In genomic region chr15:80153900-80154299, GRCh38 we compare ENCODE assay signal across 8 cellular contexts. TPM values are rescaled to one million over a fixed set of nuclear protein-coding genes. Genes with fewer than 3 reads are reported as not detected.
DNase-seq lines count a peak whose midpoint lies in the region; ATAC-seq and TF ChIP-seq lines count a peak whose summit lies in the region.
"Had no signal": no experiment of that assay in that cellular context is flagged by ENCODE, and none has a peak within 500 bp of the region (broad histone marks: within the 10 kb centered on the region; RNA-seq: fewer than 3 reads in every experiment).

No MANE protein-coding gene starts in this region.

- H3K27ac Mint-ChIP-seq in GM23338: no peak overlapping the region
- peak overlapping the region; percentile 94 for H3K27ac Mint-ChIP-seq in stimulated activated effector memory CD8-positive, alpha-beta T cell treated with anti-CD3 and anti-CD28 coated beads, Interleukin-12 subunit alpha, Interleukin-12 subunit beta, amount 100 ng/mL, for 72 hours

- DNase-seq in GM23338 (ENCODE audit: low spot score) (no peak), SJCRH30 (no peak), fibroblast of gingiva (ENCODE audit: low read depth) (peak; percentile 45), NCI-H1436 (lab: John Stamatoyannopoulos, UW) (no peak)
- DNase-seq in stimulated activated effector memory CD8-positive, alpha-beta T cell treated with anti-CD3 and anti-CD28 coated beads, Interleukin-12 subunit alpha, Interleukin-12 subunit beta, amount 100 ng/mL, for 72 hours (ENCODE audit: low spot score in 2 of 2): no peak
- DNase-seq in stimulated activated CD4-positive, alpha-beta T cell treated with anti-CD3 and anti-CD28 coated beads, Interleukin-4, amount 100 ng/mL, for 1 hour: no peak
- DNase-seq: NCI-H1092 treated with DMSO at 0.1 percent for 48 hours had no signal

- H3K4me1 Mint-ChIP-seq in GM23338: peaks cover 35% of the 10 kb centered on the region
- peaks cover 25% of the 10 kb centered on the region for H3K4me1 Mint-ChIP-seq in stimulated activated effector memory CD8-positive, alpha-beta T cell treated with anti-CD3 and anti-CD28 coated beads, Interleukin-12 subunit alpha, Interleukin-12 subunit beta, amount 100 ng/mL, for 72 hours

- peak overlapping the region; percentile 86; the same call in 1 of the 2 replicates for H2AFZ ChIP-seq in GM23338

- peak overlapping the region; percentile 96 for H3K4me3 Mint-ChIP-seq in GM23338
- H3K4me3 Mint-ChIP-seq in stimulated activated effector memory CD8-positive, alpha-beta T cell treated with anti-CD3 and anti-CD28 coated beads, Interleukin-12 subunit alpha, Interleukin-12 subunit beta, amount 100 ng/mL, for 72 hours: peak overlapping the region; percentile 87

- no peaks in the 10 kb centered on the region; the same call in 2 of the 3 replicates for H3K36me3 Mint-ChIP-seq in GM23338 (ENCODE audit: low read depth)
- H3K36me3 Mint-ChIP-seq in stimulated activated effector memory CD8-positive, alpha-beta T cell treated with anti-CD3 and anti-CD28 coated beads, Interleukin-12 subunit alpha, Interleukin-12 subunit beta, amount 100 ng/mL, for 72 hours: peaks cover 15% of the 10 kb centered on the region

- H3F3A ChIP-seq in GM23338 (replicated peaks; ENCODE audit: low read depth): peaks cover 5% of the 10 kb centered on the region; the same call in 1 of the 2 replicates

- no peak for TF ChIP-seq CTCF in GM23338 (conservative IDR thresholded peaks at IDR 0.05; ENCODE audit: low read depth in 2 of 2)

- peak overlapping the region; percentile 95 for H3K4me2 ChIP-seq in GM23338

- 0 out of 2 replicates have a peak, but pooled peaks cover 7% of the 10 kb centered on the region for H3K27me3 ChIP-seq in GM23338 (ENCODE audit: insufficient read depth)
- H3K27me3 ChIP-seq in SJCRH30: no peaks in the 10 kb centered on the region

- H3K9me2 ChIP-seq in GM23338 (ENCODE audit: insufficient read depth): no peaks in the 10 kb centered on the region

- H4K20me1 ChIP-seq in GM23338 (replicated peaks; ENCODE audit: insufficient read depth): no peaks in the 10 kb centered on the region; the same call in 1 of the 2 replicates

- H3K4me3 ChIP-seq in GM23338 (peak overlapping the region; percentile 90), SJCRH30 (peak overlapping the region; percentile 78)

- H3K27ac ChIP-seq in GM23338 (ENCODE audit: low read depth) (0 out of 2 replicates have a peak overlapping the region, but pooled peaks have one; percentile 3), SJCRH30 (no peak overlapping the region)

- peaks cover 19% of the 10 kb centered on the region for H3K27me3 Mint-ChIP-seq in GM23338 (ENCODE audit: insufficient read depth, low read depth, poor library complexity)

- no peaks in the 10 kb centered on the region; the same call in 2 of the 3 replicates for H3K9me3 Mint-ChIP-seq in GM23338
- H3K9me3 Mint-ChIP-seq in stimulated activated effector memory CD8-positive, alpha-beta T cell treated with anti-CD3 and anti-CD28 coated beads, Interleukin-12 subunit alpha, Interleukin-12 subunit beta, amount 100 ng/mL, for 72 hours: no peaks in the 10 kb centered on the region

- ATAC-seq in GM23338 (no peak), HG03175 (IDR thresholded peaks at IDR 0.05; ENCODE audit: unreplicated experiment) (no peak)
- no peak for ATAC-seq in stimulated activated effector memory CD8-positive, alpha-beta T cell treated with anti-CD3 and anti-CD28 coated beads, Interleukin-12 subunit alpha, Interleukin-12 subunit beta, amount 100 ng/mL, for 72 hours

- H3K36me3 ChIP-seq in GM23338 (ENCODE audit: insufficient read depth) (no peaks in the 10 kb centered on the region; the same call in 1 of the 2 replicates), SJCRH30 (no peaks in the 10 kb centered on the region)

- H3K9me3 ChIP-seq in SJCRH30 (replicated peaks): no peaks in the 10 kb centered on the region

- no peaks in the 10 kb centered on the region; the same call in 1 of the 2 replicates for H3K79me2 ChIP-seq in GM23338 (replicated peaks; ENCODE audit: insufficient read depth)

- H3K4me1 ChIP-seq in GM23338 (ENCODE audit: insufficient read depth) (peaks cover 23% of the 10 kb centered on the region), SJCRH30 (0 out of 2 replicates have a peak, but pooled peaks cover 4% of the 10 kb centered on the region)

TF ChIP-seq in GM23338, 12 proteins besides CTCF, POLR2A, EP300 and RAD21 (continues in another document):
- TF ChIP-seq CREB1 (CRISPR knock-in tag; IDR thresholded peaks at IDR 0.05; ENCODE audit: low read depth): no peak
- TF ChIP-seq EZH2 (IDR thresholded peaks at IDR 0.05; ENCODE audit: low read depth, unreplicated experiment): no peak
- TF ChIP-seq, protein P1, sequence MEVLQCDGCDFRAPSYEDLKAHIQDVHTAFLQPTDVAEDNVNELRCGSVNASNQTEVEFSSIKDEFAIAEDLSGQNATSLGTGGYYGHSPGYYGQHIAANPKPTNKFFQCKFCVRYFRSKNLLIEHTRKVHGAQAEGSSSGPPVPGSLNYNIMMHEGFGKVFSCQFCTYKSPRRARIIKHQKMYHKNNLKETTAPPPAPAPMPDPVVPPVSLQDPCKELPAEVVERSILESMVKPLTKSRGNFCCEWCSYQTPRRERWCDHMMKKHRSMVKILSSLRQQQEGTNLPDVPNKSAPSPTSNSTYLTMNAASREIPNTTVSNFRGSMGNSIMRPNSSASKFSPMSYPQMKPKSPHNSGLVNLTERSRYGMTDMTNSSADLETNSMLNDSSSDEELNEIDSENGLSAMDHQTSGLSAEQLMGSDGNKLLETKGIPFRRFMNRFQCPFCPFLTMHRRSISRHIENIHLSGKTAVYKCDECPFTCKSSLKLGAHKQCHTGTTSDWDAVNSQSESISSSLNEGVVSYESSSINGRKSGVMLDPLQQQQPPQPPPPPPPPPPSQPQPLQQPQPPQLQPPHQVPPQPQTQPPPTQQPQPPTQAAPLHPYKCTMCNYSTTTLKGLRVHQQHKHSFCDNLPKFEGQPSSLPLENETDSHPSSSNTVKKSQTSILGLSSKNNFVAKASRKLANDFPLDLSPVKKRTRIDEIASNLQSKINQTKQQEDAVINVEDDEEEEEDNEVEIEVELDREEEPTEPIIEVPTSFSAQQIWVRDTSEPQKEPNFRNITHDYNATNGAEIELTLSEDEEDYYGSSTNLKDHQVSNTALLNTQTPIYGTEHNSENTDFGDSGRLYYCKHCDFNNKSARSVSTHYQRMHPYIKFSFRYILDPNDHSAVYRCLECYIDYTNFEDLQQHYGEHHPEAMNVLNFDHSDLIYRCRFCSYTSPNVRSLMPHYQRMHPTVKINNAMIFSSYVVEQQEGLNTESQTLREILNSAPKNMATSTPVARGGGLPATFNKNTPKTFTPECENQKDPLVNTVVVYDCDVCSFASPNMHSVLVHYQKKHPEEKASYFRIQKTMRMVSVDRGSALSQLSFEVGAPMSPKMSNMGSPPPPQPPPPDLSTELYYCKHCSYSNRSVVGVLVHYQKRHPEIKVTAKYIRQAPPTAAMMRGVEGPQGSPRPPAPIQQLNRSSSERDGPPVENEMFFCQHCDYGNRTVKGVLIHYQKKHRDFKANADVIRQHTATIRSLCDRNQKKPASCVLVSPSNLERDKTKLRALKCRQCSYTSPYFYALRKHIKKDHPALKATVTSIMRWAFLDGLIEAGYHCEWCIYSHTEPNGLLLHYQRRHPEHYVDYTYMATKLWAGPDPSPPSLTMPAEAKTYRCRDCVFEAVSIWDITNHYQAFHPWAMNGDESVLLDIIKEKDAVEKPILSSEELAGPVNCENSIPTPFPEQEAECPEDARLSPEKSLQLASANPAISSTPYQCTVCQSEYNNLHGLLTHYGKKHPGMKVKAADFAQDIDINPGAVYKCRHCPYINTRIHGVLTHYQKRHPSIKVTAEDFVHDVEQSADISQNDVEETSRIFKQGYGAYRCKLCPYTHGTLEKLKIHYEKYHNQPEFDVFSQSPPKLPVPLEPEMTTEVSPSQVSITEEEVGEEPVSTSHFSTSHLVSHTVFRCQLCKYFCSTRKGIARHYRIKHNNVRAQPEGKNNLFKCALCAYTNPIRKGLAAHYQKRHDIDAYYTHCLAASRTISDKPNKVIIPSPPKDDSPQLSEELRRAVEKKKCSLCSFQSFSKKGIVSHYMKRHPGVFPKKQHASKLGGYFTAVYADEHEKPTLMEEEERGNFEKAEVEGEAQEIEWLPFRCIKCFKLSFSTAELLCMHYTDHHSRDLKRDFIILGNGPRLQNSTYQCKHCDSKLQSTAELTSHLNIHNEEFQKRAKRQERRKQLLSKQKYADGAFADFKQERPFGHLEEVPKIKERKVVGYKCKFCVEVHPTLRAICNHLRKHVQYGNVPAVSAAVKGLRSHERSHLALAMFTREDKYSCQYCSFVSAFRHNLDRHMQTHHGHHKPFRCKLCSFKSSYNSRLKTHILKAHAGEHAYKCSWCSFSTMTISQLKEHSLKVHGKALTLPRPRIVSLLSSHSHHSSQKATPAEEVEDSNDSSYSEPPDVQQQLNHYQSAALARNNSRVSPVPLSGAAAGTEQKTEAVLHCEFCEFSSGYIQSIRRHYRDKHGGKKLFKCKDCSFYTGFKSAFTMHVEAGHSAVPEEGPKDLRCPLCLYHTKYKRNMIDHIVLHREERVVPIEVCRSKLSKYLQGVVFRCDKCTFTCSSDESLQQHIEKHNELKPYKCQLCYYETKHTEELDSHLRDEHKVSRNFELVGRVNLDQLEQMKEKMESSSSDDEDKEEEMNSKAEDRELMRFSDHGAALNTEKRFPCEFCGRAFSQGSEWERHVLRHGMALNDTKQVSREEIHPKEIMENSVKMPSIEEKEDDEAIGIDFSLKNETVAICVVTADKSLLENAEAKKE (CRISPR knock-in tag; IDR thresholded peaks at IDR 0.05): no peak
- TF ChIP-seq NANOG (IDR thresholded peaks at IDR 0.05; ENCODE audit: borderline replicate concordance): no peak
- TF ChIP-seq EZH2phosphoT487 (IDR thresholded peaks at IDR 0.05; ENCODE audit: unreplicated experiment): no peak
- no peak for TF ChIP-seq ETS1 (IDR thresholded peaks at IDR 0.05)
- no peak for TF ChIP-seq JUNB (IDR thresholded peaks at IDR 0.05; ENCODE audit: unreplicated experiment)
- no peak for TF ChIP-seq STAT1 (IDR thresholded peaks at IDR 0.05; ENCODE audit: unreplicated experiment)
- no peak for TF ChIP-seq ZNF114 (CRISPR knock-in tag; IDR thresholded peaks at IDR 0.05)

RNA-seq across cellular contexts. Expression of gene FAH, which starts 1.1 kb away (rescaled TPM):
- total RNA-seq in GM23338 (2014; rRNA removed; shearing (Covaris generic)): 20.3 TPM in 2 replicates
- 11.8 and 16.3 TPM in 2 replicates for polyA plus RNA-seq in GM23338 (2016; fragmentation: Nextera tagmentation; extraction: Ambion mirVana)
- total RNA-seq in SJCRH30 (2014; rRNA removed; shearing (Covaris generic)): 19.0 and 20.6 TPM in 2 replicates
